23 cellular contexts compared by ENCODE assay signal in genomic region chr22:22949953-22950352, GRCh38.
"Had no signal": no experiment of that assay in that cellular context is flagged by ENCODE, and none has a peak within 500 bp of the region (broad histone marks: within the 10 kb centered on the region; RNA-seq: fewer than 3 reads in every experiment).

No MANE protein-coding gene starts in this region.

- H3K4me3 ChIP-seq: adrenal gland, breast epithelium had no signal

- H3K4me3 Mint-ChIP-seq: activated CD4-positive, alpha-beta T cell treated with anti-CD3 and anti-CD28 coated beads for 36 hours; activated CD8-positive, alpha-beta T cell treated with anti-CD3 and anti-CD28 coated beads, Interleukin-2, amount 10 ng/mL, durations not matched to agents 7 days and 5 days; activated naive CD8-positive, alpha-beta T cell treated with anti-CD3 and anti-CD28 coated beads, Interleukin-2, amount 10 ng/mL, durations not matched to agents 7 days and 5 days had no signal

- H3K9ac ChIP-seq: KMS-11 had no signal

- H3K27ac ChIP-seq: adrenal gland, breast epithelium, KMS-11, VCaP had no signal

- H3K4me1 ChIP-seq: adrenal gland, breast epithelium had no signal

- H3K27ac Mint-ChIP-seq: activated CD4-positive, alpha-beta T cell treated with anti-CD3 and anti-CD28 coated beads for 36 hours; activated CD8-positive, alpha-beta T cell treated with anti-CD3 and anti-CD28 coated beads, Interleukin-2, amount 10 ng/mL, durations not matched to agents 7 days and 5 days; activated naive CD8-positive, alpha-beta T cell treated with anti-CD3 and anti-CD28 coated beads, Interleukin-2, amount 10 ng/mL, durations not matched to agents 7 days and 5 days had no signal

- H3K36me3 ChIP-seq: adrenal gland, breast epithelium had no signal

- H3K36me3 Mint-ChIP-seq: activated naive CD8-positive, alpha-beta T cell treated with anti-CD3 and anti-CD28 coated beads, Interleukin-2, amount 10 ng/mL, durations not matched to agents 7 days and 5 days had no signal

- H3K4me1 Mint-ChIP-seq: activated naive CD8-positive, alpha-beta T cell treated with anti-CD3 and anti-CD28 coated beads, Interleukin-2, amount 10 ng/mL, durations not matched to agents 7 days and 5 days had no signal

- DNase-seq: activated CD4-positive, alpha-beta T cell treated with anti-CD3 and anti-CD28 coated beads for 36 hours; activated CD4-positive, alpha-beta T cell treated with anti-CD3 and anti-CD28 coated beads, Interleukin-2, amount 50 U/mL, for 4 hours; activated naive CD4-positive, alpha-beta T cell treated with anti-CD3 and anti-CD28 coated beads, Interleukin-2, amount 50 U/mL, for 16 hours; activated naive CD8-positive, alpha-beta T cell treated with anti-CD3 and anti-CD28 coated beads, Interleukin-2, amount 10 ng/mL, durations not matched to agents 7 days and 5 days; activated T-cell treated with anti-CD3 and anti-CD28 coated beads, Interleukin-2, amount 50 U/mL, for 1 hour; anterior cingulate cortex; caudate nucleus; NCI-H1105; NCI-H1436; NCI-H1694 treated with DMSO at 0.1 percent for 48 hours; NCI-H2029 treated with DMSO at 0.1 percent for 48 hours; NCI-H345; NCI-H510A; NCI-H526 treated with DMSO at 0.1 percent for 48 hours; NCI-H82; NK-92 treated with Interleukin-12 subunit alpha and Interleukin-12 subunit beta, amount 100 ng/mL, for 24 hours; SIG-M5; T-helper 1 cell had no signal

- ATAC-seq: activated CD4-positive, alpha-beta T cell treated with anti-CD3 and anti-CD28 coated beads for 36 hours; activated CD8-positive, alpha-beta T cell treated with anti-CD3 and anti-CD28 coated beads, Interleukin-2, amount 10 ng/mL, durations not matched to agents 7 days and 5 days had no signal

- H3K9me3 Mint-ChIP-seq: activated naive CD8-positive, alpha-beta T cell treated with anti-CD3 and anti-CD28 coated beads, Interleukin-2, amount 10 ng/mL, durations not matched to agents 7 days and 5 days had no signal

- H3K9me3 ChIP-seq: adrenal gland, breast epithelium had no signal

- H3K4me2 ChIP-seq: KMS-11 had no signal
